Comparison of ENCODE assay signal across 7 cellular contexts in the genomic region with DNA sequence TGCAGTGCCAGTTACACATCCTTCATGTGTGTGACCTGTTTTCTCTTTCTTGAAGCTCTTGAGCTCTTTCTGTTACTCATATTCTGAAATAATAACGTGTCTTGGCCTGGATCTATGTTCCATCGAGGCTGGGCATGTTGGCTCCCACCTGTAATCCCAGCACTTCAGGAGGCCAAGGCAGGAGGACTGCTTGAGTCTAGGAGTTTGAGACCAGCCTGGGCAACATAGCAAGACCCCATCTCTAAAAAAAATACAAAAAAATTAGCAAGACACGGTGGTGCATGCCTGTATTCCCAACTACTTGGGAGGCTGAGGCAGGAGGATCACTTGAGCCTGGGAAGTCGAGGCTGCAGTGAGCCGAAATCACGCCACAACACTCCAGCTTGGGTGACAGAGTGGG.
DNase-seq lines count a peak whose midpoint lies in the region; ATAC-seq, FAIRE-seq and TF ChIP-seq lines count a peak whose summit lies in the region.
"Not testable (repeated sequence)": the region's sequence is repeated elsewhere in the genome, so short reads cannot be mapped to it uniquely, and the experiment has no call there.

No MANE protein-coding gene starts in this region.

- not testable (repeated sequence) for H2AFZ ChIP-seq in HepG2 (ENCODE audit: low read length)
- peak overlapping the region; percentile 24 for H2AFZ ChIP-seq in parathyroid adenoma

- CTCF ChIA-PET in HEK293 (lab: Yijun Ruan, JAX); activated CD4-positive, alpha-beta T cell treated with anti-CD3 and anti-CD28 coated beads for 36 hours (lab: Charles Lee); HepG2 (lab: Yijun Ruan, JAX; ENCODE audit: low intra/inter-chr PET ratio, low total read pairs): not testable (repeated sequence)
- CTCF ChIA-PET in activated CD8-positive, alpha-beta memory T cell treated with anti-CD3 and anti-CD28 coated beads, Interleukin-2, amount 10 ng/mL, durations not matched to agents 7 days and 5 days (lab: Charles Lee): interaction anchor here (1.9 kb wide), 1 partner anchor 133 kb away, joined by 6 read pairs; no protein-coding TSS in a partner anchor

- TF ChIP-seq POLR2A in HepG2 (IDR thresholded peaks at IDR 0.05; ENCODE audit: insufficient read depth in 1 of 2, low read depth in 2 of 2, low read length in 2 of 2): not testable (repeated sequence)

- not testable (repeated sequence) for TF ChIP-seq CTCF in HEK293 (tag by site-specific recombination; IDR thresholded peaks at IDR 0.05); HepG2 (CRISPR knock-in tag; IDR thresholded peaks at IDR 0.05); parathyroid adenoma (IDR thresholded peaks at IDR 0.05)

- not testable (repeated sequence) for H3K9me3 Mint-ChIP-seq in activated CD4-positive, alpha-beta T cell treated with anti-CD3 and anti-CD28 coated beads for 36 hours (ENCODE audit: low read depth); activated CD8-positive, alpha-beta memory T cell treated with anti-CD3 and anti-CD28 coated beads, Interleukin-2, amount 10 ng/mL, durations not matched to agents 7 days and 5 days (ENCODE audit: low read depth); activated naive CD8-positive, alpha-beta T cell treated with anti-CD3 and anti-CD28 coated beads for 36 hours

- not testable (repeated sequence) for DNase-seq in activated CD4-positive, alpha-beta T cell treated with anti-CD3 and anti-CD28 coated beads for 36 hours; activated CD8-positive, alpha-beta memory T cell treated with anti-CD3 and anti-CD28 coated beads, Interleukin-2, amount 10 ng/mL, durations not matched to agents 7 days and 5 days; activated naive CD8-positive, alpha-beta T cell treated with anti-CD3 and anti-CD28 coated beads for 36 hours; HepG2 (ENCODE audit: low spot score)
- peak; percentile 34 for DNase-seq in activated effector memory CD4-positive, alpha-beta T cell treated with anti-CD3 and anti-CD28 coated beads, Interleukin-2, amount 50 U/mL, for 16 hours

- not testable (repeated sequence) for H3K4me3 Mint-ChIP-seq in activated CD4-positive, alpha-beta T cell treated with anti-CD3 and anti-CD28 coated beads for 36 hours; activated CD8-positive, alpha-beta memory T cell treated with anti-CD3 and anti-CD28 coated beads, Interleukin-2, amount 10 ng/mL, durations not matched to agents 7 days and 5 days; activated naive CD8-positive, alpha-beta T cell treated with anti-CD3 and anti-CD28 coated beads for 36 hours

- intact Hi-C loops in activated CD4-positive, alpha-beta T cell treated with anti-CD3 and anti-CD28 coated beads for 36 hours (cut with DNase I, micrococcal nuclease); HepG2 (cut with micrococcal nuclease; ENCODE audit: unreplicated experiment): not testable (repeated sequence)

- H3K4me2 ChIP-seq in HepG2 (ENCODE audit: low read depth, low read length): not testable (repeated sequence)
- peak overlapping the region; percentile 37 for H3K4me2 ChIP-seq in parathyroid adenoma (ENCODE audit: low read length)

- in situ Hi-C loops in HepG2 (cut with HindIII; ENCODE audit: extremely low pct_ligation_motif_present, low pct_unique_long_range_greater_than_20kb): not testable (repeated sequence)

- not testable (repeated sequence) for H3K4me3 ChIP-seq in HEK293 (ENCODE audit: low read depth, low read length); HepG2 (replicated peaks in 1 of 3; ENCODE audit: insufficient read depth in 1 of 3, low read depth in 2 of 3, low read length in 3 of 3)
- H3K4me3 ChIP-seq in parathyroid adenoma (ENCODE audit: low read depth, low read length): peak overlapping the region; percentile 33

- POLR2A ChIA-PET in HEK293 (lab: Yijun Ruan, JAX); activated CD4-positive, alpha-beta T cell treated with anti-CD3 and anti-CD28 coated beads for 36 hours (lab: Charles Lee); HepG2 (lab: Yijun Ruan, JAX): not testable (repeated sequence)

- not testable (repeated sequence) for H3K27me3 ChIP-seq in HepG2 (ENCODE audit: control insufficient read depth in 1 of 2, insufficient read depth in 2 of 2, low read length in 2 of 2); parathyroid adenoma (ENCODE audit: control insufficient read depth, insufficient read depth, low read length)

- H3K27ac ChIP-seq in HEK293 (ENCODE audit: extremely low read depth, low read depth, low read length); HepG2 (ENCODE audit: extremely low read length, insufficient read depth, low read length): not testable (repeated sequence)
- peak overlapping the region; percentile 82 for H3K27ac ChIP-seq in parathyroid adenoma

- H3K9me3 ChIP-seq in HEK293 (ENCODE audit: control insufficient read depth, insufficient read depth, low read depth, low read length); HepG2 (ENCODE audit: low read length); parathyroid adenoma (ENCODE audit: control insufficient read depth, low read length): not testable (repeated sequence)

- not testable (repeated sequence) for H3K9ac ChIP-seq in HepG2 (ENCODE audit: insufficient read depth, low read depth, low read length); parathyroid adenoma

- peaks cover 17 to 88% of the 10 kb centered on the region in 2 experiments for H3K36me3 ChIP-seq in HEK293 (ENCODE audit: control insufficient read depth in 2 of 2, insufficient read depth in 1 of 2, low read length in 2 of 2)
- peaks cover 15 to 71% of the 10 kb centered on the region in 2 experiments for H3K36me3 ChIP-seq in HepG2 (replicated peaks in 1 of 2; ENCODE audit: control insufficient read depth in 1 of 2, insufficient read depth in 2 of 2, low read length in 2 of 2)
- not testable (repeated sequence) for H3K36me3 ChIP-seq in parathyroid adenoma (ENCODE audit: control insufficient read depth, insufficient read depth, low read length)

- not testable (repeated sequence) for TF ChIP-seq EP300 in HepG2 (IDR thresholded peaks at IDR 0.05; ENCODE audit: low read depth in 2 of 2, low read length in 2 of 2); HepG2 (CRISPR knock-in tag; IDR thresholded peaks at IDR 0.05; ENCODE audit: borderline replicate concordance)

- H3K4me1 Mint-ChIP-seq in activated CD4-positive, alpha-beta T cell treated with anti-CD3 and anti-CD28 coated beads for 36 hours; activated naive CD8-positive, alpha-beta T cell treated with anti-CD3 and anti-CD28 coated beads for 36 hours: not testable (repeated sequence)
- peaks cover 37% of the 10 kb centered on the region for H3K4me1 Mint-ChIP-seq in activated CD8-positive, alpha-beta memory T cell treated with anti-CD3 and anti-CD28 coated beads, Interleukin-2, amount 10 ng/mL, durations not matched to agents 7 days and 5 days

- not testable (repeated sequence) for H3K4me1 ChIP-seq in HEK293 (ENCODE audit: control insufficient read depth, insufficient read depth, low read length); HepG2 (ENCODE audit: insufficient read depth, low read length)
- peaks cover 58% of the 10 kb centered on the region for H3K4me1 ChIP-seq in parathyroid adenoma

- not testable (repeated sequence) for BruUV-seq in HepG2 (replicated peaks; lab: Mats Ljungman, UMichigan)

- H3K36me3 Mint-ChIP-seq in activated CD4-positive, alpha-beta T cell treated with anti-CD3 and anti-CD28 coated beads for 36 hours (ENCODE audit: low read depth): peaks cover 86% of the 10 kb centered on the region
- H3K36me3 Mint-ChIP-seq in activated CD8-positive, alpha-beta memory T cell treated with anti-CD3 and anti-CD28 coated beads, Interleukin-2, amount 10 ng/mL, durations not matched to agents 7 days and 5 days: peaks cover 89% of the 10 kb centered on the region
- H3K36me3 Mint-ChIP-seq in activated naive CD8-positive, alpha-beta T cell treated with anti-CD3 and anti-CD28 coated beads for 36 hours: peaks cover 43% of the 10 kb centered on the region

- H3K27ac Mint-ChIP-seq in activated CD4-positive, alpha-beta T cell treated with anti-CD3 and anti-CD28 coated beads for 36 hours: peak overlapping the region; percentile 23
- H3K27ac Mint-ChIP-seq in activated CD8-positive, alpha-beta memory T cell treated with anti-CD3 and anti-CD28 coated beads, Interleukin-2, amount 10 ng/mL, durations not matched to agents 7 days and 5 days: peak overlapping the region; percentile 67
- H3K27ac Mint-ChIP-seq in activated naive CD8-positive, alpha-beta T cell treated with anti-CD3 and anti-CD28 coated beads for 36 hours: peak overlapping the region; percentile 40

- FAIRE-seq in HepG2 (lab: Jason Lieb, UNC): not testable (repeated sequence)

- 95% methylated on average over 6 of the region's 6 CpGs for WGBS in HepG2 (ENCODE audit: low lambda C conversion rate)

- not testable (repeated sequence) for H4K20me1 ChIP-seq in HepG2 (ENCODE audit: insufficient read depth, low read length)

- TF ChIP-seq RAD21 in HepG2 (CRISPR knock-in tag; IDR thresholded peaks at IDR 0.05): not testable (repeated sequence)

- ATAC-seq in activated CD4-positive, alpha-beta T cell treated with anti-CD3 and anti-CD28 coated beads for 36 hours; activated CD8-positive, alpha-beta memory T cell treated with anti-CD3 and anti-CD28 coated beads, Interleukin-2, amount 10 ng/mL, durations not matched to agents 7 days and 5 days; HepG2: not testable (repeated sequence)

- H3K79me2 ChIP-seq in HepG2 (ENCODE audit: insufficient read depth, low read length): not testable (repeated sequence)
- H3K79me2 ChIP-seq in parathyroid adenoma: peaks cover 30% of the 10 kb centered on the region

- not testable (repeated sequence) for H3K27me3 Mint-ChIP-seq in activated CD4-positive, alpha-beta T cell treated with anti-CD3 and anti-CD28 coated beads for 36 hours; activated CD8-positive, alpha-beta memory T cell treated with anti-CD3 and anti-CD28 coated beads, Interleukin-2, amount 10 ng/mL, durations not matched to agents 7 days and 5 days; activated naive CD8-positive, alpha-beta T cell treated with anti-CD3 and anti-CD28 coated beads for 36 hours

TF ChIP-seq in HEK293, 187 proteins besides CTCF, POLR2A, EP300 and RAD21:
- peak; percentile 73; the same call in 1 of the 2 replicates for TF ChIP-seq ZNF121 (tag by site-specific recombination; IDR thresholded peaks at IDR 0.05)
TF ChIP-seq in HEK293: peak in this region for 1; not testable (repeated sequence) for 186.

TF ChIP-seq in HepG2, 621 proteins besides CTCF, POLR2A, EP300 and RAD21:
- peak; percentile 16; the same call in 1 of the 2 replicates for TF ChIP-seq ZNF121 (CRISPR knock-in tag; IDR thresholded peaks at IDR 0.05)
